ENCODE assay signal across 21 cellular contexts in the genomic region with DNA sequence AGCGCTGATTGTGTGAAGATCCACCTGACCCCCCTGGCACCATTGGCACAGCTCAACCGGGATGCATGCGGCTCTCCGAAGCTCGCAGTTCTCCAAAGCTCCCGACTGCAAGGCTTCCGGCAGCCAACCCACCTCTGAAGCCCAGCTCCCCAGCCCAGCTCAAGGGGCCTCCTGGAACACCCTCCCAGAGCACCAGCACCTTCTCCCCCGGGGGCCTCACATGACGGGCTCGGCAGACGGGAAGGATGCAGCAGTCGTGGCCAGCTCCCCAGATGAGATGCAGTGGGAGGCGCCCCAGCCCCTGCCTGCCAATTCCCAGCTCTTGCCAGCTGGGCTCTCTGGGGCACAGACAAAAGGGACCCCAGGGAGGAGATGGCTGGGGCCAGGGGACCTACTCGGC.
DNase-seq lines count a peak whose midpoint lies in the region; ATAC-seq and TF ChIP-seq lines count a peak whose summit lies in the region.
"Had no signal": no experiment of that assay in that cellular context is flagged by ENCODE, and none has a peak within 500 bp of the region (broad histone marks: within the 10 kb centered on the region; RNA-seq: fewer than 3 reads in every experiment).

No MANE protein-coding gene starts in this region.

- WGBS in esophagus muscularis mucosa, result 36% methylated on average over 11 of the region's 14 CpGs
- WGBS in trophoblast cell (ENCODE audit: extremely low coverage, insufficient coverage, insufficient read length), result no CpG with 5 or more reads among the region's 14 CpGs

- peak overlapping the region; percentile 56 for H2BK12ac ChIP-seq in trophoblast cell (ENCODE audit: low read length)

- TF ChIP-seq CTCF in esophagus muscularis mucosa (IDR thresholded peaks at IDR 0.05), result no peak

- H3K27ac ChIP-seq in BLaER1 treated with 17β-estradiol and CSF1 and Interleukin-3, amounts not matched to agents 10 nM and 100 nM, result peak overlapping the region in 5 of 11 experiments; percentile 2 to 78 (median 71); a peak in 8 of 22 replicates
- H3K27ac ChIP-seq in KOPT-K1 (ENCODE audit: low read depth, low read length, poor library complexity, severe bottlenecking) (peak overlapping the region; percentile 37), esophagus muscularis mucosa (replicated peaks in 1 of 4) (peak overlapping the region; percentile 61 to 66 (median 62)), trophoblast cell (ENCODE audit: low read depth, low read length) (no peak overlapping the region)
- H3K27ac ChIP-seq: prostate gland had no signal

- H2BK5ac ChIP-seq in trophoblast cell (ENCODE audit: low read depth, low read length, poor library complexity), result no peak overlapping the region

- peak overlapping the region; percentile 9 for H3K14ac ChIP-seq in trophoblast cell (ENCODE audit: low read length)

- H2BK120ac ChIP-seq in trophoblast cell (ENCODE audit: insufficient read depth, low read length, poor library complexity), result peak overlapping the region; percentile 14

- no peak for ATAC-seq in HG02870 (IDR thresholded peaks at IDR 0.05; ENCODE audit: unreplicated experiment)
- ATAC-seq: K562; naive thymus-derived CD4-positive, alpha-beta T cell had no signal

- H4K91ac ChIP-seq in trophoblast cell (ENCODE audit: low read depth, low read length), result peak overlapping the region; percentile 53

- peaks cover 4% of the 10 kb centered on the region for H3K79me1 ChIP-seq in trophoblast cell (ENCODE audit: low read length)

- H3K4ac ChIP-seq in trophoblast cell (ENCODE audit: low read depth, low read length), result no peak overlapping the region

- H3K79me2 ChIP-seq in trophoblast cell (ENCODE audit: control insufficient read depth, insufficient read depth, low read length, poor library complexity), result no peaks in the 10 kb centered on the region

- H3K23ac ChIP-seq in trophoblast cell (ENCODE audit: low read length), result no peak overlapping the region

- H3K4me3 ChIP-seq in BLaER1 treated with 17β-estradiol and CSF1 and Interleukin-3, amounts not matched to agents 10 nM and 100 nM, result peak overlapping the region in 3 of 10 experiments; percentile 1 to 52 (median 40); a peak in 4 of 20 replicates
- no peak overlapping the region for H3K4me3 ChIP-seq in esophagus muscularis mucosa
- H3K4me3 ChIP-seq in trophoblast cell (ENCODE audit: low read depth, low read length), result no peak overlapping the region
- H3K4me3 ChIP-seq: K562, prostate gland, testis had no signal

- no peak for TF ChIP-seq POLR2A in esophagus muscularis mucosa (IDR thresholded peaks at IDR 0.05; ENCODE audit: low read depth)

- peak overlapping the region; percentile 20 for H4K8ac ChIP-seq in trophoblast cell (ENCODE audit: low read depth, low read length)

- peak overlapping the region; percentile 19 for H2AK5ac ChIP-seq in trophoblast cell (ENCODE audit: low read length)

- TF ChIP-seq EP300 in esophagus muscularis mucosa (IDR thresholded peaks at IDR 0.05), result no peak

- no peak overlapping the region for H4K12ac ChIP-seq in trophoblast cell (ENCODE audit: low read depth, low read length)

- peak overlapping the region; percentile 24 for H2AFZ ChIP-seq in trophoblast cell (ENCODE audit: insufficient read depth, low read length, poor library complexity)

- no peak for DNase-seq in esophagus muscularis mucosa (ENCODE audit: extremely low spot score)
- DNase-seq in trophoblast cell, result no peak
- DNase-seq in NCI-H146 treated with DMSO at 0.1 percent for 48 hours (lab: John Stamatoyannopoulos, UW; ENCODE audit: unreplicated experiment), result no peak
- DNase-seq in DMS79 (lab: John Stamatoyannopoulos, UW), result no peak
- no peak for DNase-seq in activated CD4-positive, alpha-beta T cell treated with anti-CD3 and anti-CD28 coated beads for 1 hour
- DNase-seq: activated CD4-positive, alpha-beta T cell treated with anti-CD3 and anti-CD28 coated beads, Interleukin-2, amount 10 ng/mL, durations not matched to agents 7 days and 5 days; activated CD8-positive, alpha-beta memory T cell treated with anti-CD3 and anti-CD28 coated beads, Interleukin-2, amount 50 U/mL, for 48 hours; activated gamma-delta T cell; mammary epithelial cell; MV-4-11; naive thymus-derived CD4-positive, alpha-beta T cell; NCI-H2081; NCI-H510A treated with DMSO at 0.1 percent for 48 hours; SHP77; T-helper 1 cell; testis had no signal

- H4K20me1 ChIP-seq in BLaER1 treated with 17β-estradiol and CSF1 and Interleukin-3, amounts not matched to agents 10 nM and 100 nM, result peaks cover 0 to 25% (median 0%) of the 10 kb centered on the region in 11 experiments; a peak in 4 of 22 replicates

- peak overlapping the region in 6 of 11 experiments; percentile 2 to 74 (median 54); a peak in 8 of 22 replicates for H3K9ac ChIP-seq in BLaER1 treated with 17β-estradiol and CSF1 and Interleukin-3, amounts not matched to agents 10 nM and 100 nM
- H3K9ac ChIP-seq in trophoblast cell (ENCODE audit: low read length), result no peak overlapping the region

- H3K9me3 ChIP-seq in BLaER1 treated with 17β-estradiol and CSF1 and Interleukin-3, amounts not matched to agents 10 nM and 100 nM (replicated peaks in 1 of 11), result peaks cover 6 to 15% (median 10%) of the 10 kb centered on the region in 11 experiments
- H3K9me3 ChIP-seq in KOPT-K1 (ENCODE audit: insufficient read depth, low read length, poor library complexity, severe bottlenecking) (peaks cover 6% of the 10 kb centered on the region), esophagus muscularis mucosa (no peaks in the 10 kb centered on the region), trophoblast cell (ENCODE audit: insufficient read depth, low read depth, low read length) (peaks cover 3% of the 10 kb centered on the region)
- H3K9me3 ChIP-seq: prostate gland, testis had no signal

- H3K36me3 ChIP-seq in BLaER1 treated with 17β-estradiol and CSF1 and Interleukin-3, amounts not matched to agents 10 nM and 100 nM, result peaks cover 0 to 35% (median 27%) of the 10 kb centered on the region in 11 experiments; a peak in 17 of 22 replicates
- H3K36me3 ChIP-seq in KOPT-K1 (ENCODE audit: insufficient read depth, low read length) (no peaks in the 10 kb centered on the region), esophagus muscularis mucosa (peaks cover 0 to 30% (median 29%) of the 10 kb centered on the region in 4 donors), trophoblast cell (ENCODE audit: control insufficient read depth in 1 of 2, insufficient read depth in 2 of 2, low read length in 2 of 2) (peaks cover 23 to 28% of the 10 kb centered on the region in 2 experiments)
- H3K36me3 ChIP-seq: prostate gland had no signal

- H3K18ac ChIP-seq in trophoblast cell (ENCODE audit: low read length), result peak overlapping the region; percentile 46

- intact Hi-C loops in esophagus muscularis mucosa (cut with DNase I), result no loop called here

- H3K4me1 ChIP-seq in BLaER1 treated with 17β-estradiol and CSF1 and Interleukin-3, amounts not matched to agents 10 nM and 100 nM, result peaks cover 23 to 88% (median 85%) of the 10 kb centered on the region in 10 experiments
- H3K4me1 ChIP-seq in esophagus muscularis mucosa (peaks cover 29 to 54% (median 37%) of the 10 kb centered on the region in 4 donors), trophoblast cell (ENCODE audit: control insufficient read depth in 1 of 2, insufficient read depth in 2 of 2, low read length in 2 of 2) (peaks cover 18 to 19% of the 10 kb centered on the region in 2 experiments)
- H3K4me1 ChIP-seq: prostate gland had no signal

- H3K4me2 ChIP-seq in BLaER1 treated with 17β-estradiol and CSF1 and Interleukin-3, amounts not matched to agents 10 nM and 100 nM, result peak overlapping the region; percentile 51 to 97 (median 90)
- no peak overlapping the region for H3K4me2 ChIP-seq in trophoblast cell (ENCODE audit: low read length)

- peaks cover 0 to 31% (median 0%) of the 10 kb centered on the region in 11 experiments; a peak in 6 of 22 replicates for H3K27me3 ChIP-seq in BLaER1 treated with 17β-estradiol and CSF1 and Interleukin-3, amounts not matched to agents 10 nM and 100 nM
- H3K27me3 ChIP-seq in esophagus muscularis mucosa (no peaks in the 10 kb centered on the region), trophoblast cell (ENCODE audit: insufficient read depth, low read length) (no peaks in the 10 kb centered on the region)
- H3K27me3 ChIP-seq: testis had no signal
